In genomic region chr3:151431940-151432339, GRCh38 we compare ENCODE assay signal across 20 cellular contexts. TPM values are rescaled to one million over a fixed set of nuclear protein-coding genes. Genes with fewer than 3 reads are reported as not detected.
DNase-seq lines count a peak whose midpoint lies in the region; ATAC-seq and TF ChIP-seq lines count a peak whose summit lies in the region.
"Had no signal": no experiment of that assay in that cellular context is flagged by ENCODE, and none has a peak within 500 bp of the region (broad histone marks: within the 10 kb centered on the region; RNA-seq: fewer than 3 reads in every experiment).

No MANE protein-coding gene starts in this region.

- peaks cover 20% of the 10 kb centered on the region for H3K36me3 Mint-ChIP-seq in WTC11

- TF ChIP-seq CTCF in DND-41 (IDR thresholded peaks at IDR 0.05; ENCODE audit: borderline replicate concordance, extremely low read depth, low read length, poor library complexity, severe bottlenecking) (no peak), WTC11 (IDR thresholded peaks at IDR 0.05) (no peak)

- no peaks in the 10 kb centered on the region for H3K27me3 ChIP-seq in DND-41 (ENCODE audit: insufficient read depth, low read length, poor library complexity)
- H3K27me3 ChIP-seq: body of pancreas, esophagus squamous epithelium, uterus had no signal

- H3K4me3 ChIP-seq in DND-41 (ENCODE audit: low read depth in 1 of 2, low read length in 2 of 2): no peak overlapping the region
- H3K4me3 ChIP-seq: body of pancreas, esophagus squamous epithelium, uterus had no signal

- peaks cover 5% of the 10 kb centered on the region for H3K9me3 Mint-ChIP-seq in WTC11
- H3K9me3 Mint-ChIP-seq: activated T-cell treated with anti-CD3 and anti-CD28 coated beads, Interleukin-2, amount 50 U/mL, for 24 hours had no signal

- H3K9me3 ChIP-seq in DND-41 (ENCODE audit: insufficient read depth, low read length, severe bottlenecking): no peaks in the 10 kb centered on the region
- H3K9me3 ChIP-seq: body of pancreas, esophagus squamous epithelium, uterus had no signal

- H3K4me1 ChIP-seq in DND-41 (ENCODE audit: insufficient read depth, low read length): no peaks in the 10 kb centered on the region; the same call in 1 of the 2 replicates
- H3K4me1 ChIP-seq: body of pancreas, uterus had no signal

- H4K20me1 ChIP-seq in DND-41 (ENCODE audit: insufficient read depth, low read length): no peaks in the 10 kb centered on the region

- H3K4me2 ChIP-seq in DND-41 (ENCODE audit: insufficient read depth, low read length): no peak overlapping the region
- H3K4me2 ChIP-seq: KMS-11 had no signal

- DNase-seq in DND-41: peak; percentile 7
- DNase-seq in HT1080 (ENCODE audit: low read depth): peak; percentile 93
- DNase-seq in WTC11 (ENCODE audit: low spot score): no peak
- DNase-seq in hepatic stellate cell (ENCODE audit: low spot score): peak; percentile 26
- no peak for DNase-seq in stimulated activated CD4-positive, alpha-beta T cell treated with anti-CD3 and anti-CD28 coated beads, Interleukin-12 subunit alpha, Interleukin-12 subunit beta, amount 100 ng/mL, for 4 hours
- DNase-seq in SKM-1 (lab: John Stamatoyannopoulos, UW; ENCODE audit: unreplicated experiment): no peak
- DNase-seq in cortex of kidney (lab: John Stamatoyannopoulos, UW): no peak
- DNase-seq: activated T-cell treated with anti-CD3 and anti-CD28 coated beads, Interleukin-2, amount 50 U/mL, for 24 hours; body of pancreas; C1 segment of cervical spinal cord; esophagus squamous epithelium; GOT3; islet precursor cell; stimulated activated CD8-positive, alpha-beta memory T cell treated with anti-CD3 and anti-CD28 coated beads, Interleukin-4, amount 100 ng/mL, for 48 hours; uterus; WERI-Rb-1 had no signal

- POLR2A ChIA-PET in WTC11 (lab: Charles Lee): no interaction called here

- no peak overlapping the region for H3K4me3 Mint-ChIP-seq in WTC11
- H3K4me3 Mint-ChIP-seq: activated T-cell treated with anti-CD3 and anti-CD28 coated beads, Interleukin-2, amount 50 U/mL, for 24 hours had no signal

- ATAC-seq in DND-41 (ENCODE audit: insufficient read depth, low read depth): peak; percentile 78
- ATAC-seq in WTC11: peak; percentile 46; the same call in 1 of the 2 replicates
- ATAC-seq in HG03280 (IDR thresholded peaks at IDR 0.05; ENCODE audit: unreplicated experiment): no peak
- ATAC-seq: body of pancreas had no signal

- H3K79me2 ChIP-seq in DND-41 (ENCODE audit: insufficient read depth, low read length): no peaks in the 10 kb centered on the region

- peaks cover 4% of the 10 kb centered on the region; the same call in 1 of the 2 replicates for H3K36me3 ChIP-seq in DND-41 (ENCODE audit: insufficient read depth, low read length)
- H3K36me3 ChIP-seq: esophagus squamous epithelium, uterus, WERI-Rb-1 had no signal

- peaks cover 40% of the 10 kb centered on the region for H3K4me1 Mint-ChIP-seq in WTC11

- H2AFZ ChIP-seq in DND-41 (ENCODE audit: low read depth, low read length): no peak overlapping the region

- H3K27ac ChIP-seq in DND-41 (ENCODE audit: low read length): no peak overlapping the region
- H3K27ac ChIP-seq: body of pancreas, KMS-11, RWPE1, uterus, WERI-Rb-1 had no signal

- H3K27ac Mint-ChIP-seq in WTC11: no peak overlapping the region
- H3K27ac Mint-ChIP-seq: activated T-cell treated with anti-CD3 and anti-CD28 coated beads, Interleukin-2, amount 50 U/mL, for 24 hours had no signal

- H3K9ac ChIP-seq in DND-41 (ENCODE audit: low read depth, low read length): no peak overlapping the region
- H3K9ac ChIP-seq: KMS-11 had no signal

- CTCF ChIA-PET in WTC11 (lab: Charles Lee): no interaction called here

- H3K27me3 Mint-ChIP-seq in WTC11 (ENCODE audit: low read depth): peaks cover 18% of the 10 kb centered on the region

TF ChIP-seq in WTC11, 78 proteins besides CTCF, POLR2A, EP300 and RAD21:
- TF ChIP-seq CREM (CRISPR knock-in tag; IDR thresholded peaks at IDR 0.05): no peak
- no peak for TF ChIP-seq ZNF416 (CRISPR knock-in tag; IDR thresholded peaks at IDR 0.05)
- TF ChIP-seq ATF6 (CRISPR knock-in tag; IDR thresholded peaks at IDR 0.05): no peak
- TF ChIP-seq ESRRA (CRISPR knock-in tag; IDR thresholded peaks at IDR 0.05; ENCODE audit: borderline replicate concordance): no peak
- TF ChIP-seq AR (CRISPR knock-in tag; IDR thresholded peaks at IDR 0.05): no peak
- no peak for TF ChIP-seq ZNF138 (CRISPR knock-in tag; conservative IDR thresholded peaks at IDR 0.05)
- TF ChIP-seq IRF1 (CRISPR knock-in tag; IDR thresholded peaks at IDR 0.05): no peak
- TF ChIP-seq ELF4 (CRISPR knock-in tag; IDR thresholded peaks at IDR 0.05; ENCODE audit: low read depth): no peak
- TF ChIP-seq JAZF1 (CRISPR knock-in tag; IDR thresholded peaks at IDR 0.05): no peak
- TF ChIP-seq TEAD1 (CRISPR knock-in tag; IDR thresholded peaks at IDR 0.05): no peak
- no peak for TF ChIP-seq RELA (CRISPR knock-in tag; IDR thresholded peaks at IDR 0.05; ENCODE audit: borderline replicate concordance)
- TF ChIP-seq EMX1 (CRISPR knock-in tag; IDR thresholded peaks at IDR 0.05): no peak
- TF ChIP-seq PREB (CRISPR knock-in tag; IDR thresholded peaks at IDR 0.05; ENCODE audit: borderline replicate concordance): no peak
- TF ChIP-seq HMGA2 (CRISPR knock-in tag; IDR thresholded peaks at IDR 0.05): no peak
- no peak for TF ChIP-seq SOX15 (CRISPR knock-in tag; IDR thresholded peaks at IDR 0.05)
- no peak for TF ChIP-seq KAT7 (CRISPR knock-in tag; IDR thresholded peaks at IDR 0.05; ENCODE audit: borderline replicate concordance)
- no peak for TF ChIP-seq CBFB (CRISPR knock-in tag; IDR thresholded peaks at IDR 0.05; ENCODE audit: low read depth)
- TF ChIP-seq SMAD3 (CRISPR knock-in tag; IDR thresholded peaks at IDR 0.05; ENCODE audit: borderline replicate concordance): no peak

RNA-seq across cellular contexts. Expression of gene IGSF10, which starts 28.9 kb away (rescaled TPM):
- total RNA-seq in HT1080 (2014; rRNA removed; shearing (Covaris generic)): under 0.01 and 0.02 TPM in 2 replicates
- 0.03 TPM in 1 of 2 replicates, not detected in the other for polyA plus RNA-seq in HT1080 (2015; cell fraction: cytosol; rRNA removed)
- 0.12 and 0.36 TPM in 2 replicates for polyA plus RNA-seq in HT1080 (2015; cell fraction: nucleus; rRNA removed)
- 0.60 to 0.70 TPM (median 0.66 TPM) in 3 replicates for total RNA-seq in WTC11 (2021)
- polyA plus RNA-seq: neural cell had no signal

RNA-seq across cellular contexts. Expression of gene P2RY12, which starts 47.4 kb away (rescaled TPM):
- not detected in 2 replicates for total RNA-seq in HT1080 (2014; rRNA removed; shearing (Covaris generic))
- not detected in 2 replicates for polyA plus RNA-seq in HT1080 (2015; cell fraction: cytosol; rRNA removed)
- not detected in 2 replicates for polyA plus RNA-seq in HT1080 (2015; cell fraction: nucleus; rRNA removed)
- not detected in 3 replicates for total RNA-seq in WTC11 (2021)
- polyA plus RNA-seq: neural cell had no signal

Comparison
In these comparisons a context has a peak if more than half of its experiments do, and no peak if none do; other contexts are left out.
1. DNase-seq: peak in DND-41 (single experiment), HT1080 (single experiment) and hepatic stellate cell (single experiment); none in WTC11 (single experiment), stimulated activated CD4-positive, alpha-beta T cell treated with anti-CD3 and anti-CD28 coated beads, Interleukin-12 subunit alpha, Interleukin-12 subunit beta, amount 100 ng/mL, for 4 hours (single experiment), SKM-1 (single experiment) and cortex of kidney (single experiment).